20 cellular contexts compared by ENCODE assay signal in the genomic region with DNA sequence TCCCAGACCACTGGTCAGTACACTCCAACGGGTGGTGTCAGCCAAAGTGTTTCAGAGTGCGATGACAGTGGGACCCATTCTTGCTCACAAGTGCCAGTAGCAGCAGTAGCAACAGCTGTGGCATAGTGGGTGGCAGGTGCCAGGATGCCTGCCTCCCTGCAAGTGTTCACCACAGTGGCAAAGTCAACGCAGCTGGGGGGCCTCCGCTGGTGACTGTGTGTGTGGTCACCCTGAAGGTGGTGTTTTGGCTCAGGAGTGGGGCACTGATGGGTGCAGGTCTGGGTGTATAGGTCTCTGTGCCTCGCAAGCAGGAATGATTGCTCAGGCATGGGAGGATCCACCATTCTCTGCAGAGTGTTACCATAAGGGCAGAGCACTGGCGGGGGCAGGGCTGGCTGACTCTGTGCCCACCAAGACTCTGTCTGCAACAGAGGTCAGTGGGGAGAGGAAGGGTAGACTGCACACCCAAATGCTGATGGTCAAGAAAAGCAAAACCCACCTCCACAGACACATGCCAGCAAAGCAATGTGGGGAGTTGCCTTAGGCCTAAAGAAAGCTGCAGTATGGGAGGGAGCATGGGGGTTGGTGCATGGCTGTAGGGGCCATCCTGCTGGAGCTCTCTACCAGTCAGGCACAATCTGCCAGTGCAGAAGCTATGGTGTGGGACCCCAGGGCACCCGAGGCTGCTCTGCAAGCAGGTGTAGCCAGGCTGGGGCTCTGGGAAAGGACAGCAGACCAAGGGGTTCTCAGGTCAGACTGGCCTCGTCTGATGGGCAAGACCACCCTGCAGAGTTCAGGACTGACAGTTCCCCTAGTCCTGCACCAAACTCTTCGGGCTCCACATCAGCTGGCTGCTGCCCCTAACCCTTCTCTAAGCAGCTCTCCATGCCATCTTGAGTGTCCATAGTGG.
DNase-seq lines count a peak whose midpoint lies in the region; ATAC-seq, FAIRE-seq and TF ChIP-seq lines count a peak whose summit lies in the region.
"Had no signal": no experiment of that assay in that cellular context is flagged by ENCODE, and none has a peak within 500 bp of the region (broad histone marks: within the 10 kb centered on the region; RNA-seq: fewer than 3 reads in every experiment).

No MANE protein-coding gene starts in this region.

- no peak for DNase-seq in Right ventricle myocardium inferior (ENCODE audit: missing footprints)
- no peak for DNase-seq in Right ventricle myocardium superior
- DNase-seq in kidney = peak; percentile 56
- peak; percentile 47 for DNase-seq in spleen
- no peak for DNase-seq in AG08396 (ENCODE audit: low spot score)
- DNase-seq: Calu3; CD8-positive, alpha-beta T cell; DMS 273 treated with DMSO at 0.1 percent for 48 hours; DMS53; DND-41; EL; H9 had no signal

- H3K9ac ChIP-seq in kidney (ENCODE audit: low read length in 2 of 2) = no peak overlapping the region
- H3K9ac ChIP-seq: BLaER1 had no signal

- no peak for TF ChIP-seq POLR2A in spleen (IDR thresholded peaks at IDR 0.05)

- TF ChIP-seq CTCF in kidney (IDR thresholded peaks at IDR 0.05; ENCODE audit: borderline replicate concordance, extremely low read depth, insufficient read depth) = no peak
- TF ChIP-seq CTCF in spleen (IDR thresholded peaks at IDR 0.05 in 8 of 11, conservative IDR thresholded peaks at IDR 0.05 in 3 of 11) = no peak

- 73 to 83% (median 78%) methylated on average over 6 to 9 of the region's 9 CpGs for WGBS in spleen, 5 donors

- H3K27me3 ChIP-seq in spleen (replicated peaks in 1 of 7) = no peaks in the 10 kb centered on the region
- H3K27me3 ChIP-seq: BLaER1 had no signal

- FAIRE-seq in kidney (lab: Jason Lieb, UNC) = no peak
- FAIRE-seq: A549, GM12878, GM19239, H1 had no signal

- peak; percentile 20 for ATAC-seq in Right ventricle myocardium inferior
- no peak for ATAC-seq in Right ventricle myocardium superior (ENCODE audit: poor library complexity)
- no peak for ATAC-seq in HG02840 (IDR thresholded peaks at IDR 0.05; ENCODE audit: low FRiP score, unreplicated experiment)
- ATAC-seq in GM18858 (IDR thresholded peaks at IDR 0.05; ENCODE audit: unreplicated experiment) = no peak
- ATAC-seq: A549; CD8-positive, alpha-beta T cell; GM12878 had no signal

- H3K36me3 ChIP-seq in kidney (ENCODE audit: control insufficient read depth in 1 of 2, insufficient read depth in 2 of 2, low read length in 2 of 2) = no peaks in the 10 kb centered on the region
- H3K36me3 ChIP-seq in spleen = no peaks in the 10 kb centered on the region
- H3K36me3 ChIP-seq: BLaER1 had no signal

- H3K4me3 ChIP-seq in kidney (ENCODE audit: low read length in 2 of 2) (no peak overlapping the region), spleen (no peak overlapping the region)
- H3K4me3 ChIP-seq: A549, BLaER1, GM12878 had no signal

- no peak overlapping the region for H3K27ac ChIP-seq in kidney (ENCODE audit: low read depth in 2 of 2, low read length in 2 of 2)
- no peak overlapping the region for H3K27ac ChIP-seq in spleen
- H3K27ac ChIP-seq: 22Rv1, A549, BLaER1 had no signal

- H3K9me3 ChIP-seq in kidney (ENCODE audit: control insufficient read depth in 1 of 2, low read length in 2 of 2) = peaks cover 0 to 8% of the 10 kb centered on the region in 2 donors
- peaks cover 0 to 55% (median 39%) of the 10 kb centered on the region in 8 donors for H3K9me3 ChIP-seq in spleen
- H3K9me3 ChIP-seq: A549, BLaER1 had no signal

- H3K4me1 ChIP-seq in kidney (ENCODE audit: control insufficient read depth in 1 of 2, insufficient read depth in 1 of 2, low read depth in 1 of 2, low read length in 2 of 2) (no peaks in the 10 kb centered on the region), spleen (no peaks in the 10 kb centered on the region)
- H3K4me1 ChIP-seq: A549, BLaER1 had no signal

- intact Hi-C loops in Right ventricle myocardium inferior (cut with DNase I) (no loop called here), Right ventricle myocardium superior (cut with DNase I) (no loop called here), kidney (cut with DNase I) (no loop called here), spleen (cut with DNase I; ENCODE audit: low total_unique reads) (no loop called here)

Comparison
In these comparisons a context has a peak if more than half of its experiments do, and no peak if none do; other contexts are left out.
1. DNase-seq: peak in kidney (single experiment) and spleen (single experiment); none in Right ventricle myocardium inferior (single experiment), Right ventricle myocardium superior (single experiment) and AG08396 (single experiment).